Comparison of ENCODE assay signal across 2 cellular contexts in the genomic region with DNA sequence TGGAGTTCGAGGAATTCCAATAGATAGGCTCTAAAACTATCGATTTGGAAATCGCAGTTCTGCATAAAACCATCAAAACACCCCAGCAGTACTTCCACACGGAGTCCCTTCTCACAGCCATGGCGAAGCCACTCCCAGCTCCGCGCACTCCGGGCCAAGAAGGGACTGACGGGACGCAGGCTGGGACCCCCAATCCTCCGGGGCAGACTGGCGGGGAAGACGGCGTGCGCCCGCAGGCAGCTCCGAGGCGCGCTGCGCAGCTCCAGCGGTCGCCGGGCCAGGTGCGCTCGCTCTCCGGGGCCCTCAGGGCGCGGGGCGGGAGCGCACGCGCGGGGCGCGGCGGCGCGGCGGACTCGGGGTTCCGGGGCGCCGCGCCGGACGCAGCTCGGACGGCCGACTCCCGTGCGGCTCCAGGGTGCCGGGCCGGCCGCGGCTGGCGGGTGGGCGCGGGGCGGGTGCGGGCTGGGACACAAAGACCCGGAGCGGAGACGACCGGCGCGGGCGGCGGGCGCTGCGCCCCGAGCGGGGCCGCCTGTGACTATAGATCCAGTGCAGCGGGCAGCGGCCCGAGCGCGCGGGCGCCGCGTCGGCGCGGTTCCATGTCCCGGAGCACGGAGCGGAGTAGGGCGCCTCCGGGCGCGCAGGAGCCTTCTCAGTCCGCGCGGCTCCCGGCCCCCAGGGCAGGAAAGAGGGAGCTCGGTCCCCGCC.
TF ChIP-seq lines count a peak whose summit lies in the region.

No MANE protein-coding gene starts in this region.

TF ChIP-seq in WTC11, 78 proteins besides CTCF, POLR2A, EP300 and RAD21:
- TF ChIP-seq PRRX2 (CRISPR knock-in tag; IDR thresholded peaks at IDR 0.05) (no peak), RELA (CRISPR knock-in tag; IDR thresholded peaks at IDR 0.05; ENCODE audit: borderline replicate concordance) (no peak), GTF2I (CRISPR knock-in tag; conservative IDR thresholded peaks at IDR 0.05) (no peak), SMAD4 (CRISPR knock-in tag; IDR thresholded peaks at IDR 0.05) (no peak), OVOL2 (CRISPR knock-in tag; IDR thresholded peaks at IDR 0.05; ENCODE audit: borderline replicate concordance) (no peak), GABPB1 (CRISPR knock-in tag; IDR thresholded peaks at IDR 0.05) (no peak)

TF ChIP-seq in endothelial cell of umbilical vein, 7 proteins besides CTCF, POLR2A, EP300 and RAD21:
- TF ChIP-seq POLR2AphosphoS5 (IDR thresholded peaks at IDR 0.05; ENCODE audit: insufficient read depth, low read depth, low read length) (no peak), FOS (IDR thresholded peaks at IDR 0.05; ENCODE audit: borderline replicate concordance, insufficient read depth, low read length) (no peak), EZH2 (IDR thresholded peaks at IDR 0.05; ENCODE audit: borderline replicate concordance, low read depth, low read length, severe bottlenecking) (no peak), GATA2 (IDR thresholded peaks at IDR 0.05; ENCODE audit: insufficient read depth, insufficient read length, low read depth, low read length) (no peak), MYC (IDR thresholded peaks at IDR 0.05; ENCODE audit: low read depth, low read length) (no peak)
- TF ChIP-seq, protein P1, sequence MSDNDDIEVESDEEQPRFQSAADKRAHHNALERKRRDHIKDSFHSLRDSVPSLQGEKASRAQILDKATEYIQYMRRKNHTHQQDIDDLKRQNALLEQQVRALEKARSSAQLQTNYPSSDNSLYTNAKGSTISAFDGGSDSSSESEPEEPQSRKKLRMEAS (IDR thresholded peaks at IDR 0.05; ENCODE audit: insufficient read depth, insufficient read length): no peak
TF ChIP-seq in endothelial cell of umbilical vein: peak in this region for 0.
